1 cellular context compared by ENCODE assay signal in the genomic region with DNA sequence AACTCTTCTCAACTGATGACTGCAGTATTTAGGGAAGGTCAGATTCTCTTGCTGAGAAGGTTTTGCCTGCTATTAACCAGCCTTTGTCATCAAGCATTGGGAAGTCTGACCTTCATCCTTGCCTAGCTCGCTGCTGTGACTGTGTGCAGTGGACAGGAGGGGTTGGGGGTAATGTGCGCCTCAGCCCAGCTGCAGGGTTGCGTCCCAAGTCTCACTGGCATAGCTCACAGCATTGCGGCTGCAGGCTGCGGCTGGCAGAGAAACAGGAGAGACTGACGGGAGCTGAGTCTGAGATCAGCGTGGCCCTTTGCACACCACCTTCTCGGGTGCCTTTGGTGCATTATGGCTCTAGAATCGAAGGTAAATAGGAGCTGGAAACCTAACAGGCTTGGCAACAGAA.
TF ChIP-seq lines count a peak whose summit lies in the region.

No MANE protein-coding gene starts in this region.

TF ChIP-seq in WTC11, 78 proteins besides CTCF, POLR2A, EP300 and RAD21 (continued from another document):
- TF ChIP-seq NFYB (CRISPR knock-in tag; conservative IDR thresholded peaks at IDR 0.05; ENCODE audit: low read depth) (no peak), MYBL2 (CRISPR knock-in tag; IDR thresholded peaks at IDR 0.05) (no peak), ZNF416 (CRISPR knock-in tag; IDR thresholded peaks at IDR 0.05) (no peak), SOX15 (CRISPR knock-in tag; IDR thresholded peaks at IDR 0.05) (no peak), ELF4 (CRISPR knock-in tag; IDR thresholded peaks at IDR 0.05; ENCODE audit: low read depth) (no peak), ATF1 (CRISPR knock-in tag; IDR thresholded peaks at IDR 0.05) (no peak), ZNF121 (CRISPR knock-in tag; IDR thresholded peaks at IDR 0.05) (no peak), ZNF423 (CRISPR knock-in tag; IDR thresholded peaks at IDR 0.05) (no peak)
- TF ChIP-seq, protein P1, sequence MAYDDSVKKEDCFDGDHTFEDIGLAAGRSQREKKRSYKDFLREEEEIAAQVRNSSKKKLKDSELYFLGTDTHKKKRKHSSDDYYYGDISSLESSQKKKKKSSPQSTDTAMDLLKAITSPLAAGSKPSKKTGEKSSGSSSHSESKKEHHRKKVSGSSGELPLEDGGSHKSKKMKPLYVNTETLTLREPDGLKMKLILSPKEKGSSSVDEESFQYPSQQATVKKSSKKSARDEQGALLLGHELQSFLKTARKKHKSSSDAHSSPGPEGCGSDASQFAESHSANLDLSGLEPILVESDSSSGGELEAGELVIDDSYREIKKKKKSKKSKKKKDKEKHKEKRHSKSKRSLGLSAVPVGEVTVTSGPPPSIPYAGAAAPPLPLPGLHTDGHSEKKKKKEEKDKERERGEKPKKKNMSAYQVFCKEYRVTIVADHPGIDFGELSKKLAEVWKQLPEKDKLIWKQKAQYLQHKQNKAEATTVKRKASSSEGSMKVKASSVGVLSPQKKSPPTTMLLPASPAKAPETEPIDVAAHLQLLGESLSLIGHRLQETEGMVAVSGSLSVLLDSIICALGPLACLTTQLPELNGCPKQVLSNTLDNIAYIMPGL (CRISPR knock-in tag; IDR thresholded peaks at IDR 0.05): no peak
TF ChIP-seq in WTC11: peak in this region for 0.
